21 cellular contexts compared by ENCODE assay signal in the genomic region with DNA sequence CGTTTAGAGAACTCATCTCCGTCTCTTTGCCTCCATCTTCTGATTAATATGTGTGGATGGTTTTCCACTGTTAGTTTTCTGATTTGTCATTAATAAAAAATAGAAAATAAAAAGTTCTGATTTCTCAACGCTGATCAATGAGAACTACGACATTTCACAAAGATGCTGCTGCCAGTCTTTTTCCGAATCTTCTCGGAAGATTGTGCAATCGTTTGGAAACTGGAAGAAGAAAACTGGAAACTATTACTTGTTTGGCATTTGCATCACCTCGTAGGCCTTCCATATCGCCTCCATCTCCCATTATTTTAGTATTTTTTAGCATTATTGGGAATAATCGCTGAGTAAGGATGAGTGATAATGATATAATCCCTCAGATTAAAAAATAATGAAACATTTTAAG.
"Had no signal": no experiment of that assay in that cellular context is flagged by ENCODE, and none has a peak within 500 bp of the region (broad histone marks: within the 10 kb centered on the region; RNA-seq: fewer than 3 reads in every experiment).

No MANE protein-coding gene starts in this region.

- H3K36me3 ChIP-seq: cardiac muscle cell, neutrophil, ovary, prostate gland, stomach, thoracic aorta, upper lobe of right lung, WERI-Rb-1 had no signal

- H3K9me3 ChIP-seq: neutrophil, ovary, prostate gland, stomach, thoracic aorta, upper lobe of right lung had no signal

- H3K27ac ChIP-seq: cardiac muscle cell, neutrophil, ovary, prostate gland, SK-N-MC, thoracic aorta, upper lobe of right lung, WERI-Rb-1 had no signal

- H3K4me3 ChIP-seq: cardiac muscle cell, ovary, prostate gland, SK-N-MC, smooth muscle cell, stomach, thoracic aorta, upper lobe of right lung had no signal

- H3K4me2 ChIP-seq: smooth muscle cell had no signal

- H3K4me1 ChIP-seq: prostate gland, upper lobe of right lung had no signal

- DNase-seq: activated CD4-positive, alpha-beta T cell treated with anti-CD3 and anti-CD28 coated beads for 1 hour; activated CD4-positive, alpha-beta T cell treated with anti-CD3 and anti-CD28 coated beads, Interleukin-2, amount 50 U/mL, for 1 hour; activated CD8-positive, alpha-beta T cell treated with anti-CD3 and anti-CD28 coated beads, Interleukin-2, amount 10 ng/mL, durations not matched to agents 7 days and 5 days; activated gamma-delta T cell treated with Interleukin-2 at 50 U/mL for 16 hours; amniotic stem cell; effector CD4-positive, alpha-beta T cell; head of caudate nucleus; hypothalamus; stimulated activated CD4-positive, alpha-beta T cell treated with anti-CD3 and anti-CD28 coated beads, Interleukin-15, amount 100 ng/mL, for 24 hours; stomach; SW 1271; upper lobe of right lung; WERI-Rb-1 had no signal

- ATAC-seq: activated CD8-positive, alpha-beta T cell treated with anti-CD3 and anti-CD28 coated beads, Interleukin-2, amount 10 ng/mL, durations not matched to agents 7 days and 5 days; stimulated activated memory B cell treated with anti-CD40 and anti-IgM and Interleukin-4, amounts not matched to agents 10 μg/mL and 1 μg/mL and 100 μg/mL, for 72 hours had no signal

- H3K27me3 ChIP-seq: cardiac muscle cell, neutrophil, ovary, stomach, upper lobe of right lung had no signal
